ENCODE assay signal across 15 cellular contexts in the genomic region with DNA sequence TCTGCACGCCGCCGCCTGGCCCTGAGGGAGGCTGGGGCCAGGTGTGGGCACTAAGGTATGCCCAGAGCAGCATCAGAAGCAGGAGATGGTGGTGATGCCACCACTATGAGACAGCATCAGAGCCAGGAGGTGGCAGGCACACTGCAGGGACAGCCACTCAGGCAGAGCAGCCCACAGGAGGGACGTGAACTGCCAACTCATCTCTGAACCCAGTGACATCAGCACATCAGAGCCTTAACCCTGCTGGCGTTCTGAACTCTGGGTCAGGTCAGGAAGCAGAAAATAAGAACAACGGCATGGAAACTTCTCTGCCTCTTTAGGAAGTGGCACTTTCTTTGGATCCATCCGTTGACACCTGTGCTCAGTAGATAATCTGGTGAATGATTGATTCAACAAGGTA. TPM values are rescaled to one million over a fixed set of nuclear protein-coding genes. Genes with fewer than 3 reads are reported as not detected.
DNase-seq lines count a peak whose midpoint lies in the region; FAIRE-seq and TF ChIP-seq lines count a peak whose summit lies in the region.
"Had no signal": no experiment of that assay in that cellular context is flagged by ENCODE, and none has a peak within 500 bp of the region (broad histone marks: within the 10 kb centered on the region; RNA-seq: fewer than 3 reads in every experiment).

No MANE protein-coding gene starts in this region.

- 76% methylated on average over 7 of the region's 7 CpGs; no CpG with 5 or more reads in 1 of the 2 experiments for WGBS in H1 (ENCODE audit: extremely low coverage in 1 of 2, insufficient coverage in 1 of 2, insufficient read length in 1 of 2, insufficient replicate concordance in 2 of 2, low coverage in 1 of 2, low lambda C conversion rate in 2 of 2, missing lambda C conversion rate in 1 of 2), 2 experiments
- WGBS in H9 (ENCODE audit: extremely low coverage, insufficient read length, low lambda C conversion rate) = no CpG with 5 or more reads among the region's 7 CpGs

- no peak overlapping the region for H3K27ac ChIP-seq in H1 (ENCODE audit: low read depth, low read length)
- no peak overlapping the region for H3K27ac ChIP-seq in WERI-Rb-1
- no peak overlapping the region for H3K27ac ChIP-seq in H9 (ENCODE audit: insufficient read length, low read depth, low read length)
- H3K27ac ChIP-seq: GM23248 had no signal

- no peaks in the 10 kb centered on the region; the same call in 1 of the 2 replicates for H3K79me1 ChIP-seq in H1 (ENCODE audit: low read depth, low read length)
- H3K79me1 ChIP-seq in H9 (ENCODE audit: insufficient read depth, low read depth, low read length, poor library complexity, severe bottlenecking) = no peaks in the 10 kb centered on the region

- TF ChIP-seq RAD21 in H1 (IDR thresholded peaks at IDR 0.05 in 1 of 2, conservative IDR thresholded peaks at IDR 0.05 in 1 of 2; ENCODE audit: low read depth in 2 of 2, low read length in 2 of 2) = no peak

- H3K4me1 Mint-ChIP-seq in H9 = peaks cover 20 to 28% of the 10 kb centered on the region in 2 experiments

- no peak overlapping the region for H3K18ac ChIP-seq in H1 (ENCODE audit: extremely low read depth, low read length)
- no peak overlapping the region for H3K18ac ChIP-seq in H9 (ENCODE audit: insufficient read length, low read depth, low read length)

- H4K8ac ChIP-seq in H1 (ENCODE audit: extremely low read depth, insufficient read depth, low read length) (0 out of 2 replicates have a peak overlapping the region, but pooled peaks have one; percentile 19), H9 (replicated peaks; ENCODE audit: insufficient read length, low read depth, low read length) (no peak overlapping the region)

- no peak overlapping the region for H3K4ac ChIP-seq in H1 (replicated peaks; ENCODE audit: insufficient read length, low read depth, low read length)
- no peak overlapping the region for H3K4ac ChIP-seq in H9 (ENCODE audit: low read depth, low read length)

- H2BK120ac ChIP-seq in H1 (replicated peaks; ENCODE audit: low read depth, low read length) (no peak overlapping the region), H9 (ENCODE audit: low read depth, low read length, poor library complexity, severe bottlenecking) (no peak overlapping the region)

- no peak for TF ChIP-seq EP300 in H1 (IDR thresholded peaks at IDR 0.05; ENCODE audit: borderline replicate concordance in 1 of 2, low read depth in 2 of 2, low read length in 2 of 2)

- DNase-seq in Caki2 (ENCODE audit: low read depth) (peak; percentile 71), GM13977 (ENCODE audit: low spot score) (peak; percentile 52), SHP77 treated with DMSO at 0.1 percent for 48 hours (lab: John Stamatoyannopoulos, UW) (peak; percentile 28), H1 (ENCODE audit: low read depth in 1 of 2, low spot score in 2 of 2) (no peak), WERI-Rb-1 (no peak), H9 (no peak), NCI-H146 treated with DMSO at 0.1 percent for 48 hours (lab: John Stamatoyannopoulos, UW; ENCODE audit: unreplicated experiment) (no peak)
- DNase-seq: aorta, GM23248, hypothalamus, midbrain had no signal

- H3K56ac ChIP-seq in H1 (replicated peaks; ENCODE audit: insufficient read length, low read depth, low read length) (no peak overlapping the region), H9 (ENCODE audit: insufficient read length, low read depth, low read length) (no peak overlapping the region)

- POLR2A ChIA-PET in H1 (lab: Charles Lee; ENCODE audit: partially characterized antibody) = no interaction called here

- H3K9me3 Mint-ChIP-seq in H9 = no peaks in the 10 kb centered on the region; a peak in 1 of 5 replicates

- H3K79me2 ChIP-seq in H1 (ENCODE audit: control insufficient read depth in 1 of 2, insufficient read depth in 2 of 2, low read length in 2 of 2) = no peaks in the 10 kb centered on the region
- H3K79me2 ChIP-seq in H9 (ENCODE audit: insufficient read depth, low read length) = 0 out of 2 replicates have a peak, but pooled peaks cover 2% of the 10 kb centered on the region

- H2BK15ac ChIP-seq in H1 (ENCODE audit: low read length) (no peak overlapping the region), H9 (ENCODE audit: low read depth, low read length) (no peak overlapping the region)

- H3K36me3 ChIP-seq in H1 (ENCODE audit: control insufficient read depth in 2 of 4, insufficient read depth in 4 of 4, low read length in 3 of 4) (no peaks in the 10 kb centered on the region), WERI-Rb-1 (no peaks in the 10 kb centered on the region)

- no peak overlapping the region for H3K23ac ChIP-seq in H1 (ENCODE audit: insufficient read length)
- no peak overlapping the region for H3K23ac ChIP-seq in H9 (ENCODE audit: insufficient read length, low read depth, low read length)

- H2BK20ac ChIP-seq in H1 (ENCODE audit: low read length) = no peak overlapping the region
- no peak overlapping the region for H2BK20ac ChIP-seq in H9 (ENCODE audit: low read depth, low read length, poor library complexity, severe bottlenecking)

- no peak overlapping the region for H3T11ph ChIP-seq in H9 (ENCODE audit: low read length)

- H3K23me2 ChIP-seq in H1 (ENCODE audit: low read depth, low read length) = no peaks in the 10 kb centered on the region; the same call in 1 of the 2 replicates
- H3K23me2 ChIP-seq in H9 (ENCODE audit: insufficient read length, low read depth, low read length, poor library complexity, severe bottlenecking) = no peaks in the 10 kb centered on the region

- no peak overlapping the region for H4K5ac ChIP-seq in H1 (ENCODE audit: insufficient read length, low read depth, low read length)
- H4K5ac ChIP-seq in H9 (ENCODE audit: insufficient read length, low read depth, low read length) = no peak overlapping the region

- H2AFZ ChIP-seq in H1 (ENCODE audit: low read length) = no peak overlapping the region
- H2AFZ ChIP-seq in H9 (ENCODE audit: low read length) = no peak overlapping the region
- H2AFZ ChIP-seq: GM23248 had no signal

- H3K9ac ChIP-seq in H1 (replicated peaks in 1 of 4; ENCODE audit: extremely low read depth in 1 of 4, low read depth in 3 of 4, low read length in 3 of 4) (no peak overlapping the region), H9 (ENCODE audit: extremely low read depth, insufficient read length, low read length) (no peak overlapping the region)
- H3K9ac ChIP-seq: GM23248 had no signal

- H3K27me3 Mint-ChIP-seq in H9 (ENCODE audit: low read depth) = peaks cover 19% of the 10 kb centered on the region

- H3K4me1 ChIP-seq in H1 (replicated peaks in 1 of 4; ENCODE audit: control insufficient read depth in 3 of 4, insufficient read depth in 4 of 4, low read length in 3 of 4) (peaks cover 0 to 3% (median under 1%) of the 10 kb centered on the region in 4 experiments; a peak in 1 of 7 replicates), H9 (ENCODE audit: insufficient read depth, low read length) (peaks cover 2% of the 10 kb centered on the region; the same call in 1 of the 2 replicates)

- H3K4me3 Mint-ChIP-seq in H9 = no peak overlapping the region

- H2BK12ac ChIP-seq in H1 (ENCODE audit: low read depth, low read length) (0 out of 2 replicates have a peak overlapping the region, but pooled peaks have one; percentile 45), H9 (ENCODE audit: insufficient read length, low read depth, low read length) (no peak overlapping the region)

- H3K4me2 ChIP-seq in H1 (ENCODE audit: insufficient read depth in 1 of 2, low read depth in 2 of 2, low read length in 2 of 2) (no peak overlapping the region), H9 (ENCODE audit: insufficient read depth, insufficient read length, low read length) (no peak overlapping the region)

- in situ Hi-C loops in Caki2 (cut with HindIII; ENCODE audit: low pct_unique_long_range_greater_than_20kb, low sequenced_read_pairs) (no loop called here), GM13977 (cut with MboI; ENCODE audit: low pct_unique_long_range_greater_than_20kb, low sequenced_read_pairs, unreplicated experiment) (no loop called here)

- H3K36me3 Mint-ChIP-seq in H9 (ENCODE audit: insufficient read depth in 1 of 3, low read depth in 3 of 3) = no peaks in the 10 kb centered on the region

- H2AK5ac ChIP-seq in H1 (ENCODE audit: low read depth, low read length) = no peak overlapping the region
- H2AK5ac ChIP-seq in H9 (ENCODE audit: insufficient read length, low read length) = no peak overlapping the region

- H3K9me3 ChIP-seq in H1 (ENCODE audit: insufficient read depth in 2 of 2, low read depth in 1 of 2, low read length in 1 of 2) (no peaks in the 10 kb centered on the region), WERI-Rb-1 (ENCODE audit: severe bottlenecking) (no peaks in the 10 kb centered on the region), H9 (ENCODE audit: control insufficient read depth, low read depth, low read length) (no peaks in the 10 kb centered on the region)

- H3K4me3 ChIP-seq in H1 (ENCODE audit: extremely low read depth in 1 of 4, insufficient read depth in 2 of 4, low read depth in 3 of 4, low read length in 4 of 4) (no peak overlapping the region), WERI-Rb-1 (ENCODE audit: low read depth, low read length) (no peak overlapping the region)
- H3K4me3 ChIP-seq: GM23248 had no signal

- peak; percentile 36 for TF ChIP-seq CTCF in GM13977 (IDR thresholded peaks at IDR 0.05; ENCODE audit: extremely low read depth, insufficient read depth, missing control alignments)
- no peak for TF ChIP-seq CTCF in H1 (IDR thresholded peaks at IDR 0.05; ENCODE audit: control extremely low read depth in 1 of 3, insufficient read depth in 1 of 3, low read depth in 1 of 3, low read length in 3 of 3)
- TF ChIP-seq CTCF in WERI-Rb-1 (IDR thresholded peaks at IDR 0.05; ENCODE audit: low read depth, low read length) = no peak
- no peak for TF ChIP-seq CTCF in H9 (conservative IDR thresholded peaks at IDR 0.05)

- TF ChIP-seq POLR2A in H1 (IDR thresholded peaks at IDR 0.05; ENCODE audit: control extremely low read depth in 1 of 2, low read depth in 2 of 2, low read length in 2 of 2) = no peak

- no peak overlapping the region for H2BK5ac ChIP-seq in H1 (ENCODE audit: low read depth, low read length)
- H2BK5ac ChIP-seq in H9 (ENCODE audit: insufficient read length, low read length) = no peak overlapping the region

- no peak overlapping the region for H3K27ac Mint-ChIP-seq in H9

- FAIRE-seq in H1 (lab: Jason Lieb, UNC) = no peak
- FAIRE-seq: endometrium had no signal

- H3K14ac ChIP-seq in H1 (ENCODE audit: insufficient read length) = no peak overlapping the region
- no peak overlapping the region for H3K14ac ChIP-seq in H9 (ENCODE audit: insufficient read depth, low read length)

- H4K91ac ChIP-seq in H1 (replicated peaks; ENCODE audit: insufficient read length, low read length) (no peak overlapping the region), H9 (ENCODE audit: insufficient read length, low read depth, low read length) (no peak overlapping the region)

- H4K20me1 ChIP-seq in H1 (replicated peaks in 1 of 2; ENCODE audit: control insufficient read depth in 1 of 2, insufficient read depth in 2 of 2, low read length in 2 of 2) = no peaks in the 10 kb centered on the region
- no peaks in the 10 kb centered on the region for H4K20me1 ChIP-seq in H9 (ENCODE audit: control insufficient read depth, insufficient read depth, insufficient read length)

- H3K27me3 ChIP-seq in H1 (replicated peaks in 1 of 4; ENCODE audit: control insufficient read depth in 3 of 4, extremely low read depth in 1 of 4, insufficient read depth in 3 of 4, low read length in 3 of 4) = no peaks in the 10 kb centered on the region
- H3K27me3 ChIP-seq in WERI-Rb-1 (ENCODE audit: insufficient read depth, low read depth, severe bottlenecking) = peaks cover 78% of the 10 kb centered on the region
- H3K27me3 ChIP-seq in H9 (ENCODE audit: insufficient read depth, low read length) = no peaks in the 10 kb centered on the region

- CTCF ChIA-PET in H1 (lab: Charles Lee; ENCODE audit: partially characterized antibody) = interaction anchor here (5.4 kb wide), 1 partner anchor 66 kb away, joined by 36 read pairs; no protein-coding TSS in a partner anchor

RNA-seq across cellular contexts. Expression of a gene that starts 14.7 kb away (rescaled TPM):
- total RNA-seq in Caki2 (2014; rRNA removed; shearing (Covaris generic); ENCODE audit: low replicate concordance) = 83.8 and 101 TPM in 2 replicates
- total RNA-seq in H1 (2021; fragmentation: NEBNext Ultra II Directional; extraction: Animal tissue kit (Norgen Biotek cat#: 25700)) = 44.0 and 46.2 TPM in 2 replicates
- polyA plus RNA-seq in H1 (2011; rRNA removed) = 36.4 and 43.9 TPM in 2 replicates
- 46.2 TPM for polyA plus RNA-seq in H1 (2011; cell fraction: cytosol; rRNA removed)
- 60.2 TPM for polyA plus RNA-seq in H1 (2011; cell fraction: nucleus; rRNA removed)
- 37.7 to 46.9 TPM (median 40.6 TPM) in 4 replicates for polyA plus RNA-seq in H1 (2012, experiment 1 of 2)
- polyA plus RNA-seq in H1 (2012, experiment 2 of 2) = 54.8 TPM
- polyA plus RNA-seq in H1 (2013, experiment 1 of 2) = 39.2 TPM
- 39.3 TPM for polyA plus RNA-seq in H1 (2013, experiment 2 of 2)
- polyA minus RNA-seq in H1 (2011; rRNA and poly(A)+ RNA removed) = 17.0 and 23.3 TPM in 2 replicates
- polyA minus RNA-seq in H1 (2011; cell fraction: cytosol; rRNA and poly(A)+ RNA removed) = 18.9 TPM
- polyA minus RNA-seq in H1 (2011; cell fraction: nucleus; rRNA and poly(A)+ RNA removed) = 16.5 TPM
- total RNA-seq in H9 (2021) = 40.7 and 43.4 TPM in 2 replicates

RNA-seq across cellular contexts. Expression of a gene that starts 26.2 kb away (rescaled TPM):
- not detected in 2 replicates for total RNA-seq in Caki2 (2014; rRNA removed; shearing (Covaris generic); ENCODE audit: low replicate concordance)
- total RNA-seq in H1 (2021; fragmentation: NEBNext Ultra II Directional; extraction: Animal tissue kit (Norgen Biotek cat#: 25700)) = 1.7 and 3.2 TPM in 2 replicates
- 3.6 and 5.4 TPM in 2 replicates for polyA plus RNA-seq in H1 (2011; rRNA removed)
- 4.5 TPM for polyA plus RNA-seq in H1 (2011; cell fraction: cytosol; rRNA removed)
- polyA plus RNA-seq in H1 (2011; cell fraction: nucleus; rRNA removed) = 2.1 TPM
- 5.8 to 7.8 TPM (median 6.5 TPM) in 4 replicates for polyA plus RNA-seq in H1 (2012, experiment 1 of 2)
- 9.6 TPM for polyA plus RNA-seq in H1 (2012, experiment 2 of 2)
- 3.4 TPM for polyA plus RNA-seq in H1 (2013, experiment 1 of 2)
- polyA plus RNA-seq in H1 (2013, experiment 2 of 2) = 2.9 TPM
- 1.9 and 2.2 TPM in 2 replicates for polyA minus RNA-seq in H1 (2011; rRNA and poly(A)+ RNA removed)
- polyA minus RNA-seq in H1 (2011; cell fraction: cytosol; rRNA and poly(A)+ RNA removed) = 3.2 TPM
- 1.4 TPM for polyA minus RNA-seq in H1 (2011; cell fraction: nucleus; rRNA and poly(A)+ RNA removed)
- 2.7 and 3.0 TPM in 2 replicates for total RNA-seq in H9 (2021)
- total RNA-seq: aorta; GM23248; OCI-LY7; renal cortical epithelial cell; T-helper 2 cell treated with Interferon-gamma antibody and Interleukin-4, amounts not matched to agents 100 ng/mL and 5 ng/mL, for 36 hours had no signal
- polyA plus RNA-seq: aorta, GM23248 had no signal

Comparison
In these comparisons a context has a peak if more than half of its experiments do, and no peak if none do; other contexts are left out.
1. DNase-seq: peak in Caki2 (single experiment), GM13977 (single experiment) and SHP77 treated with DMSO at 0.1 percent for 48 hours (single experiment); none in H1 (0 of 2), WERI-Rb-1 (single experiment), H9 (single experiment) and NCI-H146 treated with DMSO at 0.1 percent for 48 hours (single experiment).